Comparison of ENCODE assay signal across 9 cellular contexts in the genomic region with DNA sequence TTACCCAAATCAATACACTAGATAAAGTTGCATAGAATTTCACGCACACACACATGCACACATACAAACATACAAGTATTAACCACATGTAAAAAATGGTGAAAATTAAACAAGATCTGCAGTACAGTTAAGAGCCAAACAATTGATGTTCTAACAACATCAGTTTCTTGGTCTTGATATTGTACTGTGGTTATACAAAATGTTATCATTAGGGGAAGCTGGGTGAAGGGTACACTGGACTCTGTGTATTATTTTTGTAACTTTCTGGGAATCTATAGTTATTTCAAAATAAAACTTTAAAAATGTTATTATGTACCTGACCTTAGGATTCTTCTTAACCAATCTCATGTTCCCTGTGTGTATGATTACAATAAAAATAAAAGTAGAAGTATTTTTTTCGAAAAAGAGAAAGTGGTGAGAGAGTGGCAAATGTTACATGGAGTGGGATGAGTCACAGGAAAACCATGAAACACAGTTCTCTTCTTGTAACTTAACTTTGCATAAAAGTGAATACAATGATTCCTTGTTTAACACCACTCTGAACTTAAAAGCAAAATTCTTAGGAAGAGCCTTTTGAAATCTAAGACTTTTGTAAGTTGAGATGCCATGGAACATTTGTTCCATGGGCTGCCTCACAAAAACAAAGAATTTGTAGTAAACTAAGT.
DNase-seq lines count a peak whose midpoint lies in the region; ATAC-seq and TF ChIP-seq lines count a peak whose summit lies in the region.
"Had no signal": no experiment of that assay in that cellular context is flagged by ENCODE, and none has a peak within 500 bp of the region (broad histone marks: within the 10 kb centered on the region; RNA-seq: fewer than 3 reads in every experiment).

No MANE protein-coding gene starts in this region.

- H3K27me3 Mint-ChIP-seq in naive thymus-derived CD8-positive, alpha-beta T cell, result no peaks in the 10 kb centered on the region

- in situ Hi-C loops in astrocyte of the cerebellum (cut with HindIII; ENCODE audit: low sequenced_read_pairs), result no loop called here

- H3K4me1 Mint-ChIP-seq in naive thymus-derived CD8-positive, alpha-beta T cell, result peaks cover 2 to 13% (median 10%) of the 10 kb centered on the region in 4 donors

- H3K4me3 ChIP-seq in AG10803 (ENCODE audit: low read length) (no peak overlapping the region), astrocyte of the cerebellum (ENCODE audit: low read depth, low read length) (no peak overlapping the region)

- no peak overlapping the region for H3K27ac Mint-ChIP-seq in naive thymus-derived CD8-positive, alpha-beta T cell

- peaks cover 0 to 8% (median 0%) of the 10 kb centered on the region in 9 donors for H3K9me3 Mint-ChIP-seq in naive thymus-derived CD8-positive, alpha-beta T cell

- H3K36me3 Mint-ChIP-seq in naive thymus-derived CD8-positive, alpha-beta T cell, result peaks cover 0 to 3% (median 0%) of the 10 kb centered on the region in 3 donors

- POLR2A ChIA-PET in naive thymus-derived CD8-positive, alpha-beta T cell (lab: Charles Lee), result no interaction called here

- H3K4me3 Mint-ChIP-seq in naive thymus-derived CD8-positive, alpha-beta T cell, result no peak overlapping the region

- no peak for ATAC-seq in HG03039 (IDR thresholded peaks at IDR 0.05; ENCODE audit: unreplicated experiment)
- no peak for ATAC-seq in naive thymus-derived CD8-positive, alpha-beta T cell

- no peak for TF ChIP-seq CTCF in AG10803 (conservative IDR thresholded peaks at IDR 0.05; ENCODE audit: low read length)
- no peak for TF ChIP-seq CTCF in astrocyte of the cerebellum (IDR thresholded peaks at IDR 0.05; ENCODE audit: low read depth, low read length, missing control alignments)

- peak; percentile 50 for DNase-seq in AG10803 (ENCODE audit: low read depth)
- peak; percentile 81 for DNase-seq in HT1080 (ENCODE audit: low read depth)
- peak; percentile 53 for DNase-seq in astrocyte of the cerebellum (ENCODE audit: low read depth)
- DNase-seq in kidney tubule cell (ENCODE audit: low spot score), result peak; percentile 52
- DNase-seq in naive thymus-derived CD8-positive, alpha-beta T cell, result no peak
- DNase-seq in superior temporal gyrus (ENCODE audit: extremely low spot score), result no peak
- DNase-seq in stimulated activated CD4-positive, alpha-beta T cell treated with anti-CD3 and anti-CD28 coated beads, Interleukin-4, amount 100 ng/mL, for 4 hours, result no peak
- DNase-seq: caudate nucleus had no signal

Comparison
In these comparisons a context has a peak if more than half of its experiments do, and no peak if none do; other contexts are left out.
1. DNase-seq: peak in AG10803 (single experiment), HT1080 (single experiment), astrocyte of the cerebellum (single experiment) and kidney tubule cell (single experiment); none in naive thymus-derived CD8-positive, alpha-beta T cell (0 of 10), superior temporal gyrus (single experiment) and stimulated activated CD4-positive, alpha-beta T cell treated with anti-CD3 and anti-CD28 coated beads, Interleukin-4, amount 100 ng/mL, for 4 hours (0 of 2).